In genomic region chr14:58245562-58245961, GRCh38 we compare ENCODE assay signal across 8 cellular contexts. TPM values are rescaled to one million over a fixed set of nuclear protein-coding genes. Genes with fewer than 3 reads are reported as not detected.
DNase-seq lines count a peak whose midpoint lies in the region; ATAC-seq and TF ChIP-seq lines count a peak whose summit lies in the region.

No MANE protein-coding gene starts in this region.

- peak overlapping the region; percentile 94 for H3K27ac ChIP-seq in epithelial cell of prostate

- ATAC-seq in GM21423 (IDR thresholded peaks at IDR 0.05; ENCODE audit: unreplicated experiment): no peak

- no peaks in the 10 kb centered on the region for H3K9me3 Mint-ChIP-seq in progenitor cell of endocrine pancreas (ENCODE audit: low read depth)

- H3K27ac Mint-ChIP-seq in progenitor cell of endocrine pancreas: peak overlapping the region; percentile 100

- H3K4me3 ChIP-seq in GM08714 (ENCODE audit: low read length): peak overlapping the region; percentile 77

- DNase-seq in OCI-M1 (lab: John Stamatoyannopoulos, UW) (peak; percentile 50), epithelial cell of prostate (ENCODE audit: low read depth, low spot score) (no peak), progenitor cell of endocrine pancreas (ENCODE audit: low spot score, unreplicated experiment) (no peak), NCI-H1436 (lab: John Stamatoyannopoulos, UW) (no peak), SIG-M5 treated with dmso at 0.1 percent for 504 hours (lab: John Stamatoyannopoulos, UW; ENCODE audit: unreplicated experiment) (no peak), COLO668 (lab: John Stamatoyannopoulos, UW; ENCODE audit: unreplicated experiment) (no peak)

- TF ChIP-seq CTCF in progenitor cell of endocrine pancreas (IDR thresholded peaks at IDR 0.05; ENCODE audit: unreplicated experiment): no peak

- peaks cover 6% of the 10 kb centered on the region for H3K36me3 Mint-ChIP-seq in progenitor cell of endocrine pancreas (ENCODE audit: insufficient read depth)

- H3K4me1 Mint-ChIP-seq in progenitor cell of endocrine pancreas (ENCODE audit: low read depth): peaks cover 23% of the 10 kb centered on the region

- H3K4me3 Mint-ChIP-seq in progenitor cell of endocrine pancreas (ENCODE audit: low read depth): peak overlapping the region; percentile 95

- no peaks in the 10 kb centered on the region for H3K27me3 Mint-ChIP-seq in progenitor cell of endocrine pancreas

RNA-seq across cellular contexts. Expression of gene PSMA3, which starts 0.9 kb away (rescaled TPM):
- 197 and 216 TPM in 2 replicates for total RNA-seq in progenitor cell of endocrine pancreas

RNA-seq across cellular contexts. Expression of gene ACTR10, which starts 45.6 kb away (rescaled TPM):
- total RNA-seq in progenitor cell of endocrine pancreas: 57.5 and 64.1 TPM in 2 replicates

RNA-seq across cellular contexts. Expression of gene ARID4A, which starts 52.8 kb away (rescaled TPM):
- 31.5 and 35.1 TPM in 2 replicates for total RNA-seq in progenitor cell of endocrine pancreas
